21 cellular contexts compared by ENCODE assay signal in genomic region chr5:147748590-147748989, GRCh38. TPM values are rescaled to one million over a fixed set of nuclear protein-coding genes. Genes with fewer than 3 reads are reported as not detected.
DNase-seq lines count a peak whose midpoint lies in the region; ATAC-seq and TF ChIP-seq lines count a peak whose summit lies in the region.
"Had no signal": no experiment of that assay in that cellular context is flagged by ENCODE, and none has a peak within 500 bp of the region (broad histone marks: within the 10 kb centered on the region; RNA-seq: fewer than 3 reads in every experiment).

No MANE protein-coding gene starts in this region.

- no peaks in the 10 kb centered on the region for H3K9me3 Mint-ChIP-seq in WTC11
- H3K9me3 Mint-ChIP-seq: effector memory CD8-positive, alpha-beta T cell; natural killer cell treated with Interleukin-12 subunit alpha and Interleukin-12 subunit beta and Interleukin-15 and Interleukin-18, amount 100 ng/mL, for 72 hours had no signal

- peak overlapping the region; percentile 86 for H3K27ac Mint-ChIP-seq in WTC11
- H3K27ac Mint-ChIP-seq: activated naive CD8-positive, alpha-beta T cell; CD14-positive monocyte; effector memory CD8-positive, alpha-beta T cell; natural killer cell treated with Interleukin-12 subunit alpha and Interleukin-12 subunit beta and Interleukin-15 and Interleukin-18, amount 100 ng/mL, for 72 hours had no signal

- peaks cover 0 to 13% (median 0%) of the 10 kb centered on the region in 4 donors for H3K4me1 ChIP-seq in stomach
- H3K4me1 ChIP-seq: lower lobe of right lung, testis, uterus had no signal

- peak; percentile 44 for DNase-seq in DMS53 treated with DMSO at 0.1 percent for 48 hours (lab: John Stamatoyannopoulos, UW; ENCODE audit: unreplicated experiment)
- peak; percentile 43 for DNase-seq in NCI-H1048 (lab: John Stamatoyannopoulos, UW)
- DNase-seq in NCI-H510A treated with DMSO at 0.1 percent for 48 hours (lab: John Stamatoyannopoulos, UW): peak; percentile 93
- DNase-seq in WTC11 (ENCODE audit: low spot score): no peak
- DNase-seq in stomach: no peak
- DNase-seq in NOMO-1 treated with DMSO at 0.1 percent for 48 hours (lab: John Stamatoyannopoulos, UW; ENCODE audit: unreplicated experiment): no peak
- DNase-seq: activated CD4-positive, alpha-beta T cell treated with anti-CD3 and anti-CD28 coated beads, Interleukin-2, amount 50 U/mL, for 48 hours; anterior cingulate cortex; effector memory CD8-positive, alpha-beta T cell; GOT3; lower lobe of right lung; NCI-H446 treated with DMSO at 0.1 percent for 48 hours; stimulated activated naive CD4-positive, alpha-beta T cell treated with Interleukin-2 at 50 U/mL for 16 hours; testis; uterus had no signal

- ATAC-seq in WTC11 (peak; percentile 69), GM21786 (IDR thresholded peaks at IDR 0.05; ENCODE audit: unreplicated experiment) (no peak)
- ATAC-seq: activated CD4-positive, CD25-positive, alpha-beta regulatory T cell treated with anti-CD3 and anti-CD28 coated beads, Interleukin-2, amount 50 U/mL, for 24 hours; effector memory CD8-positive, alpha-beta T cell; lower lobe of right lung; natural killer cell treated with Interleukin-12 subunit alpha and Interleukin-12 subunit beta and Interleukin-15 and Interleukin-18, amount 100 ng/mL, for 72 hours had no signal

- H3K27me3 Mint-ChIP-seq in WTC11 (ENCODE audit: low read depth): no peaks in the 10 kb centered on the region
- H3K27me3 Mint-ChIP-seq: activated naive CD8-positive, alpha-beta T cell; effector memory CD8-positive, alpha-beta T cell; natural killer cell treated with Interleukin-12 subunit alpha and Interleukin-12 subunit beta and Interleukin-15 and Interleukin-18, amount 100 ng/mL, for 72 hours had no signal

- POLR2A ChIA-PET in WTC11 (lab: Charles Lee): interaction anchor here (1.1 to 2.1 kb wide), 3 partner anchors 9 to 34 kb away, joined by 3 to 7 read pairs (median 3); partner anchors contain the start of gene JAKMIP2

- no peak overlapping the region for H3K4me3 ChIP-seq in stomach
- H3K4me3 ChIP-seq: coronary artery, lower lobe of right lung, testis, uterus had no signal

- CTCF ChIA-PET in WTC11 (lab: Charles Lee): interaction anchor here (2.6 kb wide), 1 partner anchor 34 kb away, joined by 9 read pairs; the partner anchor contains the start of gene JAKMIP2

- TF ChIP-seq POLR2A in stomach (IDR thresholded peaks at IDR 0.05): no peak

- no peak overlapping the region for H3K4me3 Mint-ChIP-seq in WTC11
- H3K4me3 Mint-ChIP-seq: activated naive CD8-positive, alpha-beta T cell; CD14-positive monocyte; effector memory CD8-positive, alpha-beta T cell; natural killer cell treated with Interleukin-12 subunit alpha and Interleukin-12 subunit beta and Interleukin-15 and Interleukin-18, amount 100 ng/mL, for 72 hours had no signal

- H3K36me3 ChIP-seq in stomach: no peaks in the 10 kb centered on the region
- H3K36me3 ChIP-seq: lower lobe of right lung, uterus had no signal

- TF ChIP-seq EP300 in stomach (IDR thresholded peaks at IDR 0.05): no peak

- no peaks in the 10 kb centered on the region for H3K36me3 Mint-ChIP-seq in WTC11
- H3K36me3 Mint-ChIP-seq: CD14-positive monocyte; natural killer cell treated with Interleukin-12 subunit alpha and Interleukin-12 subunit beta and Interleukin-15 and Interleukin-18, amount 100 ng/mL, for 72 hours had no signal

- H3K27me3 ChIP-seq in stomach: no peaks in the 10 kb centered on the region
- H3K27me3 ChIP-seq: testis, uterus had no signal

- H3K4me1 Mint-ChIP-seq in WTC11: peaks cover 55% of the 10 kb centered on the region
- H3K4me1 Mint-ChIP-seq: CD14-positive monocyte had no signal

- TF ChIP-seq CTCF in WTC11 (IDR thresholded peaks at IDR 0.05): no peak
- no peak for TF ChIP-seq CTCF in stomach (IDR thresholded peaks at IDR 0.05)

- no peaks in the 10 kb centered on the region for H3K9me3 ChIP-seq in stomach
- H3K9me3 ChIP-seq: lower lobe of right lung, testis, uterus had no signal

- no peak overlapping the region for H3K27ac ChIP-seq in stomach
- H3K27ac ChIP-seq: coronary artery, lower lobe of right lung, testis, uterus had no signal

- intact Hi-C loops in stomach (cut with DNase I; ENCODE audit: low total_unique reads): no loop called here

- WGBS in stomach, 5 donors: 65 to 72% (median 72%) methylated on average over 2 of the region's 2 CpGs

TF ChIP-seq in WTC11, 78 proteins besides CTCF, POLR2A, EP300 and RAD21 (continues in another document):
- no peak for TF ChIP-seq OVOL2 (CRISPR knock-in tag; IDR thresholded peaks at IDR 0.05; ENCODE audit: borderline replicate concordance)
- no peak for TF ChIP-seq PRRX2 (CRISPR knock-in tag; IDR thresholded peaks at IDR 0.05)
- TF ChIP-seq USF2 (CRISPR knock-in tag; IDR thresholded peaks at IDR 0.05): no peak
- no peak for TF ChIP-seq KAT7 (CRISPR knock-in tag; IDR thresholded peaks at IDR 0.05; ENCODE audit: borderline replicate concordance)
- TF ChIP-seq FOXK1 (CRISPR knock-in tag; IDR thresholded peaks at IDR 0.05): no peak
- no peak for TF ChIP-seq NFE2L1 (CRISPR knock-in tag; IDR thresholded peaks at IDR 0.05)
- TF ChIP-seq ZNF138 (CRISPR knock-in tag; conservative IDR thresholded peaks at IDR 0.05): no peak
- no peak for TF ChIP-seq ZNF121 (CRISPR knock-in tag; IDR thresholded peaks at IDR 0.05)
- TF ChIP-seq ZMAT4 (CRISPR knock-in tag; IDR thresholded peaks at IDR 0.05): no peak
- TF ChIP-seq ETV6 (CRISPR knock-in tag; IDR thresholded peaks at IDR 0.05): no peak
- no peak for TF ChIP-seq SP1 (CRISPR knock-in tag; conservative IDR thresholded peaks at IDR 0.05)
- TF ChIP-seq AR (CRISPR knock-in tag; IDR thresholded peaks at IDR 0.05): no peak
- no peak for TF ChIP-seq ZSCAN18 (CRISPR knock-in tag; IDR thresholded peaks at IDR 0.05)
- TF ChIP-seq CREM (CRISPR knock-in tag; IDR thresholded peaks at IDR 0.05): no peak
- TF ChIP-seq CBFB (CRISPR knock-in tag; IDR thresholded peaks at IDR 0.05; ENCODE audit: low read depth): no peak
- TF ChIP-seq ATF1 (CRISPR knock-in tag; IDR thresholded peaks at IDR 0.05): no peak
- TF ChIP-seq ZNF671 (CRISPR knock-in tag; IDR thresholded peaks at IDR 0.05): no peak
- TF ChIP-seq FOXP1 (CRISPR knock-in tag; IDR thresholded peaks at IDR 0.05; ENCODE audit: borderline replicate concordance): no peak

RNA-seq across cellular contexts. Expression of gene JAKMIP2, which starts 33.9 kb away (rescaled TPM):
- 10.9 to 11.9 TPM (median 11.8 TPM) in 3 replicates for total RNA-seq in WTC11 (2021)
- 10 to 100 TPM in 1 of 5 donors, 1 to 10 TPM in 3, not detected in 1; 1.3 to 13.4 (median 2.8) TPM for total RNA-seq in stomach
- 1 to 10 TPM in 1 of 3 donors, under 1 TPM in 2; 0.13 to 2.6 (median 0.75) TPM for polyA plus RNA-seq in stomach

Comparison
In these comparisons a context has a peak if more than half of its experiments do, and no peak if none do; other contexts are left out.
1. DNase-seq: peak in DMS53 treated with DMSO at 0.1 percent for 48 hours (single experiment), NCI-H1048 (single experiment) and NCI-H510A treated with DMSO at 0.1 percent for 48 hours (single experiment); none in WTC11 (single experiment), stomach (single experiment) and NOMO-1 treated with DMSO at 0.1 percent for 48 hours (single experiment).